ENCODE assay signal across 8 cellular contexts in genomic region chr12:90183201-90183600, GRCh38.
"Had no signal": no experiment of that assay in that cellular context is flagged by ENCODE, and none has a peak within 500 bp of the region (broad histone marks: within the 10 kb centered on the region; RNA-seq: fewer than 3 reads in every experiment).

No MANE protein-coding gene starts in this region.

- H3K27ac Mint-ChIP-seq: H9, HFFc6, IgD-negative memory B cell had no signal

- H3K27ac ChIP-seq: GM23248, HL-60 had no signal

- H3K9me3 Mint-ChIP-seq: HFFc6 had no signal

- H3K4me3 ChIP-seq: GM23248 had no signal

- DNase-seq: GM23248, H9, HCEC 1CT, HFFc6, KG1 had no signal

- H3K9ac ChIP-seq: GM23248 had no signal

- H3K4me3 Mint-ChIP-seq: H9, HFFc6, IgD-negative memory B cell had no signal

- ATAC-seq: HepG2 had no signal

- H3K4me1 Mint-ChIP-seq: H9 had no signal
